ENCODE assay signal across 1 cellular context in genomic region chr16:3431779-3432219, GRCh38.
TF ChIP-seq lines count a peak whose summit lies in the region.

No MANE protein-coding gene starts in this region.

TF ChIP-seq in WTC11, 78 proteins besides CTCF, POLR2A, EP300 and RAD21 (continued from another document):
- TF ChIP-seq ZNF425 (CRISPR knock-in tag; conservative IDR thresholded peaks at IDR 0.05) = no peak
- no peak for TF ChIP-seq ZNF281 (CRISPR knock-in tag; IDR thresholded peaks at IDR 0.05)
- no peak for TF ChIP-seq ZNF121 (CRISPR knock-in tag; IDR thresholded peaks at IDR 0.05)
- no peak for TF ChIP-seq GRHL2 (CRISPR knock-in tag; IDR thresholded peaks at IDR 0.05; ENCODE audit: insufficient replicate concordance, severe bottlenecking)
- TF ChIP-seq ZSCAN18 (CRISPR knock-in tag; IDR thresholded peaks at IDR 0.05) = no peak
- no peak for TF ChIP-seq E2F4 (CRISPR knock-in tag; IDR thresholded peaks at IDR 0.05; ENCODE audit: borderline replicate concordance, low read depth)
- TF ChIP-seq KAT7 (CRISPR knock-in tag; IDR thresholded peaks at IDR 0.05; ENCODE audit: borderline replicate concordance) = no peak
- no peak for TF ChIP-seq ATF6 (CRISPR knock-in tag; IDR thresholded peaks at IDR 0.05)
- no peak for TF ChIP-seq FOXJ3 (CRISPR knock-in tag; IDR thresholded peaks at IDR 0.05; ENCODE audit: borderline replicate concordance)
TF ChIP-seq in WTC11: peak in this region for 0.
